9 cellular contexts compared by ENCODE assay signal in the genomic region with DNA sequence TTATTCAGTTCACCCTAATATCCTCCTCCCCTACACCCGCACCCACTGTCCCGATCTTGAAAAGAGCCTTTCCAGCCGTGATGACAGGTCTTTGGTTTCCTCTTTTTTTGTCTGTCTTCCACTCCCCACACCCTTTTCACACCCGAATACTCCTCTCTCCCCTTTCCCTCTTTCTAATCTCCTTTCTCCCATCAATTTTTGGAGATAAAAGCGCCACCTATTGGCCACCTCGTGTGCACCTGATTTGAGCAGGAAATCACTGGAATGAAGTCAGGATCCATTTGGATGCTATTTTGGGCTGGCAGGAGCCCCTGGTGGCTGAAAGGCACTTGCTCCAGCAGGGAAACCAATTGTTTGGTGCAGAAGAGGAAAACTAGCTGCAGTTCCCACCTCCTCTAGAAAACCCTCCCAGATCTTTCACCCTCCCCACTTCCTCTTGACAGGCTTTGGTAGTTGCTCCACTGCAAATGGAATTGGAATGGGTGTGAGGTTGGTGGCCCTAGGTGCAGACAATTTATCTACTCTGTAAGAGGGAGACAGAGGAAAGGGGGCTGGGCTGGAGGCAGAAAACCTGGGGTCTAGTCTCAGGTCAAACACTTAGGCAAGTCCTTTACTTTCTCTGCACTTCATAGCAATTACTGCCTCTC. TPM values are rescaled to one million over a fixed set of nuclear protein-coding genes. Genes with fewer than 3 reads are reported as not detected.
DNase-seq lines count a peak whose midpoint lies in the region; ATAC-seq, FAIRE-seq and TF ChIP-seq lines count a peak whose summit lies in the region.
"Had no signal": no experiment of that assay in that cellular context is flagged by ENCODE, and none has a peak within 500 bp of the region (broad histone marks: within the 10 kb centered on the region; RNA-seq: fewer than 3 reads in every experiment).

No MANE protein-coding gene starts in this region.

- H3K9me3 Mint-ChIP-seq in endodermal cell: no peaks in the 10 kb centered on the region
- H3K9me3 Mint-ChIP-seq in effector memory CD8-positive, alpha-beta T cell: no peaks in the 10 kb centered on the region

- ATAC-seq in pancreas: peak; percentile 28 to 70 (median 54)
- no peak for ATAC-seq in HG02840 (IDR thresholded peaks at IDR 0.05; ENCODE audit: low FRiP score, unreplicated experiment)
- no peak for ATAC-seq in effector memory CD8-positive, alpha-beta T cell (replicated peaks)
- ATAC-seq in HG03159 (IDR thresholded peaks at IDR 0.05; ENCODE audit: unreplicated experiment): no peak

- intact Hi-C loops in pancreas (cut with DNase I): loop anchor here in 1 of 3 donors (10.0 kb wide), 1 partner anchor 240 kb away; no protein-coding TSS in a partner anchor

- H3K4me3 ChIP-seq in endodermal cell (ENCODE audit: low read length): no peak overlapping the region
- H3K4me3 ChIP-seq in pancreas: no peak overlapping the region

- no peak for FAIRE-seq in pancreas (lab: Jason Lieb, UNC)

- H3K9me3 ChIP-seq in endodermal cell (ENCODE audit: control insufficient read depth, low read length) (no peaks in the 10 kb centered on the region), pancreas (no peaks in the 10 kb centered on the region)

- H3K36me3 Mint-ChIP-seq in endodermal cell (ENCODE audit: low read depth): no peaks in the 10 kb centered on the region
- H3K36me3 Mint-ChIP-seq in effector memory CD8-positive, alpha-beta T cell (ENCODE audit: insufficient read depth): peaks cover 3% of the 10 kb centered on the region

- peaks cover 83% of the 10 kb centered on the region for H3K27me3 Mint-ChIP-seq in endodermal cell (ENCODE audit: insufficient read depth)
- H3K27me3 Mint-ChIP-seq in effector memory CD8-positive, alpha-beta T cell: peaks cover 0 to under 1% of the 10 kb centered on the region in 2 donors

- H3K4me1 ChIP-seq in endodermal cell (ENCODE audit: control insufficient read depth, insufficient read depth, low read length) (no peaks in the 10 kb centered on the region), pancreas (no peaks in the 10 kb centered on the region)

- no peak overlapping the region for H3K27ac Mint-ChIP-seq in endodermal cell
- no peak overlapping the region for H3K27ac Mint-ChIP-seq in effector memory CD8-positive, alpha-beta T cell

- H3K36me3 ChIP-seq in endodermal cell (ENCODE audit: control insufficient read depth, insufficient read depth, low read length): no peaks in the 10 kb centered on the region
- H3K36me3 ChIP-seq in pancreas: no peaks in the 10 kb centered on the region

- H3K27me3 ChIP-seq in endodermal cell (ENCODE audit: control insufficient read depth, insufficient read depth, low read length, poor library complexity, severe bottlenecking) (peaks cover 54% of the 10 kb centered on the region), pancreas (no peaks in the 10 kb centered on the region)

- peaks cover 7% of the 10 kb centered on the region for H3K4me1 Mint-ChIP-seq in endodermal cell
- peaks cover 0 to 5% of the 10 kb centered on the region in 2 donors for H3K4me1 Mint-ChIP-seq in effector memory CD8-positive, alpha-beta T cell (ENCODE audit: low read depth in 2 of 2)

- TF ChIP-seq CTCF in endodermal cell (conservative IDR thresholded peaks at IDR 0.05) (peak; percentile 96), pancreas (IDR thresholded peaks at IDR 0.05) (peak; percentile 23 to 48 (median 42))

- H3K9ac ChIP-seq in endodermal cell (ENCODE audit: extremely low read depth, low read length, poor library complexity, severe bottlenecking): no peak overlapping the region

- WGBS in endodermal cell (ENCODE audit: insufficient coverage in 1 of 2, insufficient read length in 1 of 2), 2 experiments: 11 to 14% methylated on average over 4 to 6 of the region's 6 CpGs
- WGBS in pancreas, 2 donors: 6 to 8% methylated on average over 6 of the region's 6 CpGs

- DNase-seq in CD1c-positive myeloid dendritic cell (ENCODE audit: extremely low spot score): peak; percentile 32
- peak; percentile 66 for DNase-seq in HCEC 1CT
- peak; percentile 28 for DNase-seq in NCI-H82 treated with DMSO at 0.1 percent for 48 hours (lab: John Stamatoyannopoulos, UW; ENCODE audit: unreplicated experiment)
- DNase-seq in endodermal cell: peak; percentile 93
- DNase-seq in pancreas: peak in 1 of 6 donors; percentile 39
- no peak for DNase-seq in effector memory CD8-positive, alpha-beta T cell

- H3K27ac ChIP-seq in endodermal cell (ENCODE audit: low read depth, low read length) (no peak overlapping the region), pancreas (no peak overlapping the region)

- no peak overlapping the region for H3K4me3 Mint-ChIP-seq in endodermal cell
- no peak overlapping the region for H3K4me3 Mint-ChIP-seq in effector memory CD8-positive, alpha-beta T cell

RNA-seq across cellular contexts. Expression of gene FOXE3, which starts 8.4 kb away (rescaled TPM):
- total RNA-seq in endodermal cell (not detected), pancreas (not detected)
- 0.46 TPM for polyA plus RNA-seq in endodermal cell (2013, experiment 1 of 2)
- polyA plus RNA-seq in endodermal cell (2013, experiment 2 of 2): 0.29 TPM
- polyA plus RNA-seq in pancreas: not detected
- total RNA-seq: temporal lobe had no signal

RNA-seq across cellular contexts. Expression of gene FOXD2, which starts 13.4 kb away (rescaled TPM):
- total RNA-seq in endodermal cell (under 1 TPM; 0.07 to 0.26 TPM), pancreas (under 1 TPM; 0.04 to 0.19 (median 0.09) TPM)
- polyA plus RNA-seq in endodermal cell (2013, experiment 1 of 2): 0.36 TPM
- polyA plus RNA-seq in endodermal cell (2013, experiment 2 of 2): 0.08 TPM
- polyA plus RNA-seq in pancreas: under 1 TPM; 0.02 to 0.08 TPM

Comparison
In these comparisons a context has a peak if more than half of its experiments do, and no peak if none do; other contexts are left out.
1. DNase-seq: peak in CD1c-positive myeloid dendritic cell (single experiment), HCEC 1CT (single experiment), NCI-H82 treated with DMSO at 0.1 percent for 48 hours (single experiment) and endodermal cell (single experiment); none in effector memory CD8-positive, alpha-beta T cell (0 of 3).
2. ATAC-seq: peak in pancreas (4 of 4); none in HG02840 (single experiment), effector memory CD8-positive, alpha-beta T cell (single experiment) and HG03159 (single experiment).